21 cellular contexts compared by ENCODE assay signal in the genomic region with DNA sequence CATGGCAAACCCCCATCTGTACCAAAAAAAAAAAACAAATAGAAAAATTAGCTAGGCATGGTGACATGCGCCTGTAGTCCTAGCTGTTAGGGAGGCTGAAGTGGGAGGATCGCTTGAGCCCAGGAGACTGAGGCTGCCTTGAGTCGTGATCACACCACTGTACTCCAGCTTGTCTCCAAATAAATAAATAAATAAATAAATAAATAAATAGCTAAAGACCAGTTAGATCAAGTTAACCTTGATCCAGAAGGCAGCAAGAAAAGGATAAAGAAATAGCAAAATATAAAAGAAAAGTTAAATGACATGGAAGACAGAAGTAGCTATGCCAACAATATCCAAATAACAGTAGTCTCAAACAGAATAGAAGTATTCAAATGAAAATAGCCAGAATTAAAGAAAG.
DNase-seq lines count a peak whose midpoint lies in the region; ATAC-seq, FAIRE-seq and TF ChIP-seq lines count a peak whose summit lies in the region.
"Had no signal": no experiment of that assay in that cellular context is flagged by ENCODE, and none has a peak within 500 bp of the region (broad histone marks: within the 10 kb centered on the region; RNA-seq: fewer than 3 reads in every experiment).

No MANE protein-coding gene starts in this region.

- CTCF ChIA-PET in A549 (lab: Yijun Ruan, JAX) = interaction anchor here (0.5 to 1.7 kb wide), 5 partner anchors 13 to 552 kb away, joined by 3 to 6 read pairs (median 3); no protein-coding TSS in a partner anchor
- CTCF ChIA-PET in CD4-positive, alpha-beta T cell (lab: Charles Lee) = no interaction called here

- TF ChIP-seq CTCF in A549 (IDR thresholded peaks at IDR 0.05) (no peak), GM23338 (conservative IDR thresholded peaks at IDR 0.05; ENCODE audit: low read depth in 2 of 2) (no peak), RWPE2 (IDR thresholded peaks at IDR 0.05; ENCODE audit: poor library complexity, severe bottlenecking) (no peak), keratinocyte (optimal IDR thresholded peaks at IDR 0.05 in 1 of 3, IDR thresholded peaks at IDR 0.05 in 1 of 3, conservative IDR thresholded peaks at IDR 0.05 in 1 of 3; ENCODE audit: extremely low read depth in 1 of 3, insufficient read depth in 2 of 3, low read length in 3 of 3) (no peak), GM10266 (IDR thresholded peaks at IDR 0.05; ENCODE audit: control insufficient read depth, insufficient read depth, low read depth, missing control alignments) (no peak)
- TF ChIP-seq CTCF in CD4-positive, alpha-beta T cell (IDR thresholded peaks at IDR 0.05) = no peak

- no peaks in the 10 kb centered on the region for H3K9me3 Mint-ChIP-seq in GM23338
- H3K9me3 Mint-ChIP-seq in CD4-positive, alpha-beta T cell = no peaks in the 10 kb centered on the region
- H3K9me3 Mint-ChIP-seq: CD8-positive, alpha-beta T cell; HFFc6 had no signal

- intact Hi-C loops in CD4-positive, alpha-beta T cell (cut with DNase I, micrococcal nuclease) = no loop called here

- no peaks in the 10 kb centered on the region for H3K9me2 ChIP-seq in GM23338 (ENCODE audit: insufficient read depth)

- POLR2A ChIA-PET in A549 (lab: Yijun Ruan, JAX) = no interaction called here
- POLR2A ChIA-PET in CD4-positive, alpha-beta T cell (lab: Charles Lee) = no interaction called here

- no peak overlapping the region for H3K4me3 ChIP-seq in A549
- H3K4me3 ChIP-seq in GM23338 = no peak overlapping the region
- no peak overlapping the region for H3K4me3 ChIP-seq in RWPE2 (ENCODE audit: severe bottlenecking)
- no peak overlapping the region for H3K4me3 ChIP-seq in keratinocyte (ENCODE audit: control insufficient read depth in 2 of 3, extremely low read depth in 1 of 3, insufficient read depth in 2 of 3, low read depth in 1 of 3, low read length in 3 of 3)
- H3K4me3 ChIP-seq: BLaER1, GM23248 had no signal

- no peak for TF ChIP-seq EP300 in A549 (IDR thresholded peaks at IDR 0.05)

- no peak for FAIRE-seq in A549 (lab: Jason Lieb, UNC)
- FAIRE-seq in keratinocyte (lab: Jason Lieb, UNC) = no peak
- FAIRE-seq: A204.1, GM12891, H54 had no signal

- no peak for TF ChIP-seq POLR2A in A549 (IDR thresholded peaks at IDR 0.05; ENCODE audit: low read length)

- no peak for TF ChIP-seq RAD21 in A549 (conservative IDR thresholded peaks at IDR 0.05 in 1 of 2, IDR thresholded peaks at IDR 0.05 in 1 of 2)

- H3K27me3 ChIP-seq in GM23338 (ENCODE audit: insufficient read depth) = no peaks in the 10 kb centered on the region
- H3K27me3 ChIP-seq in RWPE2 (ENCODE audit: insufficient read depth, poor library complexity, severe bottlenecking) = no peaks in the 10 kb centered on the region
- H3K27me3 ChIP-seq in keratinocyte (ENCODE audit: control insufficient read depth, extremely low read depth, insufficient read depth, low read length) = no peaks in the 10 kb centered on the region
- H3K27me3 ChIP-seq in CD4-positive, alpha-beta T cell (ENCODE audit: control insufficient read depth, insufficient read depth, low read length) = no peaks in the 10 kb centered on the region
- H3K27me3 ChIP-seq: BLaER1 had no signal

- ATAC-seq in A549 (no peak), GM23338 (no peak), RWPE2 (ENCODE audit: low read depth) (no peak)
- no peak for ATAC-seq in CD4-positive, alpha-beta T cell (ENCODE audit: poor library complexity)
- ATAC-seq: CD8-positive, alpha-beta T cell had no signal

- H3K9ac ChIP-seq in keratinocyte (ENCODE audit: control insufficient read depth, extremely low read depth, insufficient read depth, low read length) = no peak overlapping the region
- H3K9ac ChIP-seq: BLaER1, GM23248 had no signal

- H3K27ac Mint-ChIP-seq in GM23338 = no peak overlapping the region
- no peak overlapping the region for H3K27ac Mint-ChIP-seq in CD4-positive, alpha-beta T cell
- H3K27ac Mint-ChIP-seq: CD8-positive, alpha-beta T cell; HFFc6 had no signal

- H3K27ac ChIP-seq in A549 (peak overlapping the region; percentile 80 to 95; a peak in 4 of 6 replicates), GM23338 (ENCODE audit: low read depth) (peak overlapping the region; percentile 94; the same call in 1 of the 2 replicates), RWPE2 (ENCODE audit: poor library complexity, severe bottlenecking) (peak overlapping the region; percentile 89), keratinocyte (ENCODE audit: control insufficient read depth, insufficient read depth, low read length) (peak overlapping the region; percentile 98)
- no peak overlapping the region for H3K27ac ChIP-seq in CD4-positive, alpha-beta T cell (ENCODE audit: low read depth, low read length)
- H3K27ac ChIP-seq: BLaER1, GM23248 had no signal

- peaks cover 19% of the 10 kb centered on the region for H3K36me3 Mint-ChIP-seq in GM23338 (ENCODE audit: low read depth)
- H3K36me3 Mint-ChIP-seq in CD4-positive, alpha-beta T cell (ENCODE audit: low read depth) = peaks cover 14% of the 10 kb centered on the region

- DNase-seq in A549 (ENCODE audit: low read depth in 1 of 2, low spot score in 1 of 2) = no peak
- no peak for DNase-seq in GM23338 (ENCODE audit: low spot score)
- DNase-seq in RWPE2 (ENCODE audit: low spot score) = no peak
- no peak for DNase-seq in keratinocyte (ENCODE audit: low read depth, low spot score)
- no peak for DNase-seq in GM10266 (ENCODE audit: extremely low spot score)
- no peak for DNase-seq in foreskin melanocyte
- no peak for DNase-seq in CD4-positive, alpha-beta T cell
- DNase-seq: AML-193; Calu3; CD8-positive, alpha-beta T cell; DND-41; EL; GM23248; HCEC 1CT; HFFc6; KG1 had no signal

- H2AFZ ChIP-seq in GM23338 (no peak overlapping the region), keratinocyte (ENCODE audit: control insufficient read depth, low read length) (no peak overlapping the region)
- H2AFZ ChIP-seq: GM23248 had no signal

- dilution Hi-C loops in keratinocyte (cut with MboI; ENCODE audit: extremely low pct_ligation_motif_present, low sequenced_read_pairs) = no loop called here

- H3K4me3 Mint-ChIP-seq in GM23338 = no peak overlapping the region
- no peak overlapping the region for H3K4me3 Mint-ChIP-seq in CD4-positive, alpha-beta T cell
- H3K4me3 Mint-ChIP-seq: CD14-positive monocyte; CD8-positive, alpha-beta T cell; HFFc6 had no signal

- H3K27me3 Mint-ChIP-seq in GM23338 (ENCODE audit: insufficient read depth, low read depth, poor library complexity) = peaks cover 8% of the 10 kb centered on the region
- no peaks in the 10 kb centered on the region for H3K27me3 Mint-ChIP-seq in CD4-positive, alpha-beta T cell

- H3F3A ChIP-seq in GM23338 (replicated peaks; ENCODE audit: low read depth) = peaks cover 6% of the 10 kb centered on the region; the same call in 1 of the 2 replicates

- H3K4me1 ChIP-seq in A549 = peaks cover 64% of the 10 kb centered on the region
- peaks cover 32% of the 10 kb centered on the region for H3K4me1 ChIP-seq in GM23338 (ENCODE audit: insufficient read depth)
- H3K4me1 ChIP-seq in RWPE2 (ENCODE audit: insufficient read depth, poor library complexity, severe bottlenecking) = peaks cover 31% of the 10 kb centered on the region
- peaks cover 29% of the 10 kb centered on the region for H3K4me1 ChIP-seq in keratinocyte (ENCODE audit: control insufficient read depth, extremely low read depth, insufficient read depth, low read length)
- H3K4me1 ChIP-seq: BLaER1 had no signal

- 94% methylated on average over 3 of the region's 3 CpGs for WGBS in A549 (ENCODE audit: missing lambda C conversion rate)

- H3K79me2 ChIP-seq in GM23338 (replicated peaks; ENCODE audit: insufficient read depth) (no peaks in the 10 kb centered on the region), keratinocyte (ENCODE audit: control insufficient read depth, insufficient read depth, low read length) (no peaks in the 10 kb centered on the region)

- peaks cover 33% of the 10 kb centered on the region for H3K4me1 Mint-ChIP-seq in GM23338
- no peaks in the 10 kb centered on the region for H3K4me1 Mint-ChIP-seq in CD4-positive, alpha-beta T cell (ENCODE audit: low read depth)

- H3K36me3 ChIP-seq in GM23338 (ENCODE audit: insufficient read depth) = no peaks in the 10 kb centered on the region
- H3K36me3 ChIP-seq in RWPE2 (ENCODE audit: low read depth) = no peaks in the 10 kb centered on the region
- H3K36me3 ChIP-seq in keratinocyte (ENCODE audit: control insufficient read depth in 2 of 2, extremely low read depth in 1 of 2, insufficient read depth in 2 of 2, low read length in 2 of 2) = no peaks in the 10 kb centered on the region

- H3K4me2 ChIP-seq in A549 (no peak overlapping the region), GM23338 (no peak overlapping the region), keratinocyte (ENCODE audit: control insufficient read depth, extremely low read depth, insufficient read depth, low read depth, low read length) (no peak overlapping the region)
- H3K4me2 ChIP-seq: BLaER1 had no signal

- H3K9me3 ChIP-seq in A549 (no peaks in the 10 kb centered on the region), RWPE2 (ENCODE audit: severe bottlenecking) (no peaks in the 10 kb centered on the region), keratinocyte (ENCODE audit: control insufficient read depth, low read depth, low read length) (no peaks in the 10 kb centered on the region)
- H3K9me3 ChIP-seq in CD4-positive, alpha-beta T cell (ENCODE audit: control insufficient read depth, low read length) = no peaks in the 10 kb centered on the region

- H3K9me1 ChIP-seq in keratinocyte (ENCODE audit: control insufficient read depth, extremely low read depth, insufficient read depth, low read length) = no peaks in the 10 kb centered on the region

- H4K20me1 ChIP-seq in GM23338 (replicated peaks; ENCODE audit: insufficient read depth) (no peaks in the 10 kb centered on the region), keratinocyte (ENCODE audit: control insufficient read depth, extremely low read depth, insufficient read depth, low read length) (no peaks in the 10 kb centered on the region)

TF ChIP-seq in A549, 52 proteins besides CTCF, POLR2A, EP300 and RAD21 (continues in another document):
- TF ChIP-seq, protein P1, sequence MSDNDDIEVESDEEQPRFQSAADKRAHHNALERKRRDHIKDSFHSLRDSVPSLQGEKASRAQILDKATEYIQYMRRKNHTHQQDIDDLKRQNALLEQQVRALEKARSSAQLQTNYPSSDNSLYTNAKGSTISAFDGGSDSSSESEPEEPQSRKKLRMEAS (IDR thresholded peaks at IDR 0.05) = no peak
- no peak for TF ChIP-seq HES2 (IDR thresholded peaks at IDR 0.05)

TF ChIP-seq in GM23338, 12 proteins besides CTCF, POLR2A, EP300 and RAD21 (continues in another document):
- no peak for TF ChIP-seq NANOG (IDR thresholded peaks at IDR 0.05; ENCODE audit: borderline replicate concordance)
- TF ChIP-seq ZNF331 (CRISPR knock-in tag; IDR thresholded peaks at IDR 0.05; ENCODE audit: low read depth) = no peak
- TF ChIP-seq CREB1 (CRISPR knock-in tag; IDR thresholded peaks at IDR 0.05; ENCODE audit: low read depth) = no peak
- no peak for TF ChIP-seq POLR2AphosphoS5 (IDR thresholded peaks at IDR 0.05; ENCODE audit: low read depth)
